In the genomic region with DNA sequence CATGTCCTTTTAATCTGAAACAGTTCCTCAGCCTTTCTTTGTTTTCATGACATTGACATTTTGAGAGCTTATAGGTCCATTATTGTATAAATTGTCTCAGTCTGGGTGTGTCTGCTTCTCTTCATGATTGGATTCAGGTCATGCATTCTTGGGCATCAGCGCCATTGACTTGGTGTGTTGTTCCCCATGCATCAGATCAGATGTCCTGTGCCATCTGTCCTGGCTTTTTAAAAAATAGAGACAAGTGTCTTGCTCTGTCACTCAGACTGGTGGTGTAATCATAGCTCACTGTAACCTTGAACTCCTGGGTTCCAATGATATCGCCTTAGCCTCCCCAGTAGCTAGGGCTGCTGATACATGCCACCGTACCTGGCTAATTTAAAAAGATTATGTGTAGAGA, we compare ENCODE assay signal across 1 cellular context.
TF ChIP-seq lines count a peak whose summit lies in the region.

No MANE protein-coding gene starts in this region.

TF ChIP-seq in H1, 55 proteins besides CTCF, POLR2A, EP300 and RAD21:
- TF ChIP-seq TAF7 (optimal IDR thresholded peaks at IDR 0.05; ENCODE audit: borderline replicate concordance, low read depth, low read length) (no peak), TAF1 (IDR thresholded peaks at IDR 0.05; ENCODE audit: low read depth, low read length) (no peak), CBX5 (IDR thresholded peaks at IDR 0.05; ENCODE audit: low read depth, low read length) (no peak), MAX (IDR thresholded peaks at IDR 0.05) (no peak), RBBP5 (IDR thresholded peaks at IDR 0.05; ENCODE audit: borderline replicate concordance, low read depth, low read length) (no peak), GTF2F1 (IDR thresholded peaks at IDR 0.05; ENCODE audit: borderline replicate concordance, low read depth, low read length) (no peak), ZNF274 (IDR thresholded peaks at IDR 0.05; ENCODE audit: borderline replicate concordance, extremely low read depth, low read length) (no peak), TCF12 (IDR thresholded peaks at IDR 0.05; ENCODE audit: low read depth, low read length) (no peak), SAP30 (IDR thresholded peaks at IDR 0.05; ENCODE audit: insufficient read depth, insufficient replicate concordance, low read length) (no peak), SP2 (IDR thresholded peaks at IDR 0.05; ENCODE audit: low read length) (no peak), POLR2AphosphoS5 (IDR thresholded peaks at IDR 0.05; ENCODE audit: low read depth, low read length) (no peak)
